In the genomic region with DNA sequence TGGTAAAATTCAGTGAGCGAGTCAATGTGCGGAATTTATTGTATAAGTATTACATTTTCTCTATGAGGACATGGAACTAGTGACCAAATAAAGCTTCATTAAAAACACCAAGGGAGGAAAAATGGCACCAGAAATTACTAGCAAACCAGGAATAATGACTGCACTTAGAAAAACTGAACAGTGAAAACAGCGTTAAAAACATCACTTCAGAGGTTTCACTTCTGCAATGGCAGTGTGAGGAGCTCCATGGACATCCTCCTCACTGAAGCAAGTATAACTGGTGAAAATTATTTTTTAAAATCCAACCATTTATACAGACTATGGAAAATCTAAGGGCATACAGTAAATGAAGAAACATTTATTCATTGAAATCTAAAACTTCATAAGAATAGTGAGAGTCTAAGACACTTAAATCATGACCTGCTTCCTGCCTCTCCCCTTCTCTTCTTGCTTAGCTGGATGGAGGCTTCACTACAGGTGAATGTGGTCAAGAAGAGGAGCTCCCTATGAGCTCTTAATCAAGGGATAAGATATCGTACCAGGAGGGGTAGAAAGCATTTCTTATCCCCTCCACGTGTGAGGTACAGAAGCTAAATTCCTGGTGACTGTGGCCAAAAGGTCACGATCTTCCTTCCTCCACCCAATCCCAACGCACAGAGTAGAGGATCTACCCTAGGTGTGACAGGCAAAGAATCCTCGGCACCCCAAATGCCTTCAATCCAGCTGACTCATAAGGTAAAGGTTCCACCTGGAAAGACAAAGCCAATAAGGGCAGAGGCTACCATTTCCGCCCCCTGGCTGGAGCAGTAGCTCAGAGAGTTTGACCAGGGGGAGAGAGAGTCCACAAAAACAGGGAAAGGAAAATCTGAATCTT, we compare ENCODE assay signal across 9 cellular contexts. TPM values are rescaled to one million over a fixed set of nuclear protein-coding genes. Genes with fewer than 3 reads are reported as not detected.
A peak's percentile ranks its signal among the peaks of the same experiment; 100 is the strongest.
DNase-seq lines count a peak whose midpoint lies in the region; ATAC-seq and TF ChIP-seq lines count a peak whose summit lies in the region.
"Had no signal": no experiment of that assay in that cellular context is flagged by ENCODE, and none has a peak within 500 bp of the region (broad histone marks: within the 10 kb centered on the region; RNA-seq: fewer than 3 reads in every experiment).

No MANE protein-coding gene starts in this region.

- H3K27me3 ChIP-seq in GM23338 (ENCODE audit: insufficient read depth), result no peaks in the 10 kb centered on the region

- 0 out of 2 replicates have a peak overlapping the region, but pooled peaks have one; percentile 52 for H2AFZ ChIP-seq in GM23338

- ATAC-seq in GM19023 (IDR thresholded peaks at IDR 0.05; ENCODE audit: unreplicated experiment), result peak; percentile 76
- peak; percentile 78 for ATAC-seq in GM23338
- ATAC-seq in HG03521 (IDR thresholded peaks at IDR 0.05; ENCODE audit: unreplicated experiment), result peak; percentile 73
- ATAC-seq in naive B cell (ENCODE audit: low read depth in 2 of 2), result peak; percentile 88 to 92
- no peak for ATAC-seq in natural killer cell

- H3K27me3 Mint-ChIP-seq in GM23338 (ENCODE audit: insufficient read depth, low read depth, poor library complexity), result peaks cover 5% of the 10 kb centered on the region
- H3K27me3 Mint-ChIP-seq in naive B cell, result no peaks in the 10 kb centered on the region
- H3K27me3 Mint-ChIP-seq in natural killer cell (ENCODE audit: low read depth in 2 of 2), result no peaks in the 10 kb centered on the region

- H3K36me3 Mint-ChIP-seq in GM23338 (ENCODE audit: low read depth) (no peaks in the 10 kb centered on the region), naive B cell (no peaks in the 10 kb centered on the region), natural killer cell (no peaks in the 10 kb centered on the region)

- H3K27ac Mint-ChIP-seq in GM23338, result peak overlapping the region; percentile 84
- H3K27ac Mint-ChIP-seq in naive B cell, result peak overlapping the region in 5 of 6 donors; percentile 2 to 78 (median 4)
- H3K27ac Mint-ChIP-seq in natural killer cell, result no peak overlapping the region

- H3K9me2 ChIP-seq in GM23338 (ENCODE audit: insufficient read depth), result no peaks in the 10 kb centered on the region

- TF ChIP-seq CTCF in GM23338 (conservative IDR thresholded peaks at IDR 0.05; ENCODE audit: low read depth in 2 of 2) (no peak), natural killer cell (IDR thresholded peaks at IDR 0.05) (no peak)

- H3K4me1 ChIP-seq in GM23338 (ENCODE audit: insufficient read depth), result peaks cover 11% of the 10 kb centered on the region

- no peak overlapping the region for H3K4me3 ChIP-seq in GM23338

- DNase-seq in GM23338 (ENCODE audit: low spot score), result peak; percentile 50
- no peak for DNase-seq in naive B cell
- no peak for DNase-seq in NK-92 (lab: John Stamatoyannopoulos, UW; ENCODE audit: unreplicated experiment)
- DNase-seq in natural killer cell, result no peak
- DNase-seq in nucleus accumbens (lab: John Stamatoyannopoulos, UW), result no peak
- DNase-seq: NCI-H226, right cardiac atrium had no signal

- H3K27ac ChIP-seq in GM23338 (ENCODE audit: low read depth), result 0 out of 2 replicates have a peak overlapping the region, but pooled peaks have one; percentile 11

- no peak overlapping the region for H3K4me3 Mint-ChIP-seq in GM23338
- H3K4me3 Mint-ChIP-seq in naive B cell, result peak overlapping the region; percentile 10 to 73 (median 65)
- no peak overlapping the region for H3K4me3 Mint-ChIP-seq in natural killer cell

- no peaks in the 10 kb centered on the region for H4K20me1 ChIP-seq in GM23338 (replicated peaks; ENCODE audit: insufficient read depth)

- H3K4me1 Mint-ChIP-seq in GM23338, result peaks cover 29% of the 10 kb centered on the region
- H3K4me1 Mint-ChIP-seq in naive B cell, result peaks cover 47 to 78% (median 55%) of the 10 kb centered on the region in 3 donors
- H3K4me1 Mint-ChIP-seq in natural killer cell, result peaks cover 55 to 57% of the 10 kb centered on the region in 2 donors

- peaks cover 36% of the 10 kb centered on the region for H3K79me2 ChIP-seq in GM23338 (replicated peaks; ENCODE audit: insufficient read depth)

- H3K9me3 Mint-ChIP-seq in GM23338 (no peaks in the 10 kb centered on the region), naive B cell (peaks cover 0 to 1% (median 0%) of the 10 kb centered on the region in 7 donors), natural killer cell (no peaks in the 10 kb centered on the region)

- intact Hi-C loops in natural killer cell (cut with micrococcal nuclease), result no loop called here

- H3K36me3 ChIP-seq in GM23338 (ENCODE audit: insufficient read depth), result no peaks in the 10 kb centered on the region

- H3F3A ChIP-seq in GM23338 (replicated peaks; ENCODE audit: low read depth), result no peaks in the 10 kb centered on the region

- H3K4me2 ChIP-seq in GM23338, result no peak overlapping the region; the same call in 1 of the 2 replicates

TF ChIP-seq in GM23338, 12 proteins besides CTCF, POLR2A, EP300 and RAD21 (continues in another document):
- TF ChIP-seq CREB1 (CRISPR knock-in tag; IDR thresholded peaks at IDR 0.05; ENCODE audit: low read depth), result no peak
- no peak for TF ChIP-seq NANOG (IDR thresholded peaks at IDR 0.05; ENCODE audit: borderline replicate concordance)
- TF ChIP-seq EZH2phosphoT487 (IDR thresholded peaks at IDR 0.05; ENCODE audit: unreplicated experiment), result no peak
- TF ChIP-seq EZH2 (IDR thresholded peaks at IDR 0.05; ENCODE audit: low read depth, unreplicated experiment), result no peak
- TF ChIP-seq JUNB (IDR thresholded peaks at IDR 0.05; ENCODE audit: unreplicated experiment), result no peak
- no peak for TF ChIP-seq REST (IDR thresholded peaks at IDR 0.05; ENCODE audit: unreplicated experiment)
- no peak for TF ChIP-seq POLR2AphosphoS5 (IDR thresholded peaks at IDR 0.05; ENCODE audit: low read depth)

RNA-seq across cellular contexts. Expression of gene ASF1A, which starts 12.3 kb away (rescaled TPM):
- total RNA-seq in GM23338 (2014; rRNA removed; shearing (Covaris generic)), result 25.4 and 26.8 TPM in 2 replicates
- polyA plus RNA-seq in GM23338 (2016; fragmentation: Nextera tagmentation; extraction: Ambion mirVana) (49.2 and 72.2 TPM in 2 replicates), naive B cell (ENCODE audit: low read depth in 6 of 6) (10 to 100 TPM; 20.2 to 27.8 (median 26.7) TPM)
- 10 to 100 TPM in 2 of 3 donors, 1 to 10 TPM in 1; 9.2 to 14.5 (median 10.8) TPM for total RNA-seq in natural killer cell

RNA-seq across cellular contexts. Expression of gene MCM9, which starts 53.3 kb away (rescaled TPM):
- total RNA-seq in GM23338 (2014; rRNA removed; shearing (Covaris generic)), result 16.6 and 24.8 TPM in 2 replicates
- polyA plus RNA-seq in GM23338 (2016; fragmentation: Nextera tagmentation; extraction: Ambion mirVana) (12.6 and 14.9 TPM in 2 replicates), naive B cell (ENCODE audit: low read depth in 6 of 6) (10 to 100 TPM; 15.2 to 39.9 (median 22.3) TPM)
- total RNA-seq in natural killer cell, result 10 to 100 TPM; 45.2 to 53.4 (median 52.5) TPM

Comparison
In these comparisons a context has a peak if more than half of its experiments do, and no peak if none do; other contexts are left out.
1. ATAC-seq: peak in GM19023 (single experiment), GM23338 (single experiment), HG03521 (single experiment) and naive B cell (2 of 2); none in natural killer cell (0 of 3).
2. H3K27ac Mint-ChIP-seq: peak in GM23338 (single experiment) and naive B cell (5 of 6); none in natural killer cell (0 of 2).
3. H3K4me3 Mint-ChIP-seq: peak in naive B cell (8 of 8); none in GM23338 (single experiment) and natural killer cell (single experiment).